21 cellular contexts compared by ENCODE assay signal in genomic region chrX:110413727-110414124, GRCh38. TPM values are rescaled to one million over a fixed set of nuclear protein-coding genes. Genes with fewer than 3 reads are reported as not detected.
"Had no signal": no experiment of that assay in that cellular context is flagged by ENCODE, and none has a peak within 500 bp of the region (broad histone marks: within the 10 kb centered on the region; RNA-seq: fewer than 3 reads in every experiment).

No MANE protein-coding gene starts in this region.

- H3K4me3 Mint-ChIP-seq: activated CD4-positive, alpha-beta memory T cell treated with anti-CD3 and anti-CD28 coated beads for 36 hours; activated T-cell treated with anti-CD3 and anti-CD28 coated beads, Interleukin-2, amount 50 U/mL, for 24 hours; activated T-helper 17 cell treated with anti-CD3 and anti-CD28 coated beads, Interleukin-2, amount 50 U/mL, for 72 hours; dendritic cell treated with granulocyte-macrophage colony-stimulating factor and Interleukin-4, amounts not matched to agents 40 ng/mL and 50 ng/mL, for 4 days; natural killer cell; T-helper 2 cell treated with Interferon-gamma antibody and Interleukin-4, amounts not matched to agents 5 μg/mL and 100 μg/mL, for 36 hours had no signal

- H3K9me3 Mint-ChIP-seq: activated CD4-positive, alpha-beta memory T cell treated with anti-CD3 and anti-CD28 coated beads for 36 hours; activated T-cell treated with anti-CD3 and anti-CD28 coated beads, Interleukin-2, amount 50 U/mL, for 24 hours; activated T-helper 17 cell treated with anti-CD3 and anti-CD28 coated beads, Interleukin-2, amount 50 U/mL, for 72 hours; dendritic cell treated with granulocyte-macrophage colony-stimulating factor and Interleukin-4, amounts not matched to agents 40 ng/mL and 50 ng/mL, for 4 days; endodermal cell; natural killer cell; T-helper 2 cell treated with Interferon-gamma antibody and Interleukin-4, amounts not matched to agents 5 μg/mL and 100 μg/mL, for 36 hours had no signal

- H3K4me3 ChIP-seq: heart right ventricle, left lung, lung, spleen, suprapubic skin, tibial nerve had no signal

- FAIRE-seq: islet of Langerhans had no signal

- H3K9me3 ChIP-seq: breast epithelium, esophagus muscularis mucosa, heart right ventricle, left lung, spleen, suprapubic skin, tibial nerve had no signal

- H3K36me3 Mint-ChIP-seq: activated CD4-positive, alpha-beta memory T cell treated with anti-CD3 and anti-CD28 coated beads for 36 hours; natural killer cell had no signal

- H3K36me3 ChIP-seq: breast epithelium, esophagus muscularis mucosa, heart right ventricle, left lung, spleen, suprapubic skin, tibial nerve had no signal

- H3K4me1 ChIP-seq: breast epithelium, left lung, suprapubic skin had no signal

- H3K27me3 ChIP-seq: suprapubic skin had no signal

- H3K27ac ChIP-seq: breast epithelium, esophagus muscularis mucosa, heart right ventricle, spleen, suprapubic skin, tibial nerve had no signal

- DNase-seq: foreskin melanocyte had no signal

- H3K27me3 Mint-ChIP-seq: activated CD4-positive, alpha-beta memory T cell treated with anti-CD3 and anti-CD28 coated beads for 36 hours; activated T-helper 17 cell treated with anti-CD3 and anti-CD28 coated beads, Interleukin-2, amount 50 U/mL, for 72 hours; dendritic cell treated with granulocyte-macrophage colony-stimulating factor and Interleukin-4, amounts not matched to agents 40 ng/mL and 50 ng/mL, for 4 days had no signal

- H3K27ac Mint-ChIP-seq: activated CD4-positive, alpha-beta memory T cell treated with anti-CD3 and anti-CD28 coated beads for 36 hours; activated T-cell treated with anti-CD3 and anti-CD28 coated beads, Interleukin-2, amount 50 U/mL, for 24 hours; activated T-helper 17 cell treated with anti-CD3 and anti-CD28 coated beads, Interleukin-2, amount 50 U/mL, for 72 hours; dendritic cell treated with granulocyte-macrophage colony-stimulating factor and Interleukin-4, amounts not matched to agents 40 ng/mL and 50 ng/mL, for 4 days; natural killer cell; T-helper 2 cell treated with Interferon-gamma antibody and Interleukin-4, amounts not matched to agents 5 μg/mL and 100 μg/mL, for 36 hours had no signal

RNA-seq across cellular contexts. Expression of gene RTL9, which starts 55.1 kb away (rescaled TPM):
- total RNA-seq: activated CD8-positive, alpha-beta memory T cell treated with anti-CD3 and anti-CD28 coated beads for 36 hours; activated T-helper 17 cell treated with anti-CD3 and anti-CD28 coated beads, Interleukin-2, amount 50 U/mL, for 72 hours; glomerular endothelial cell; mononuclear cell; natural killer cell; spleen; ureter had no signal
